8 cellular contexts compared by ENCODE assay signal in the genomic region with DNA sequence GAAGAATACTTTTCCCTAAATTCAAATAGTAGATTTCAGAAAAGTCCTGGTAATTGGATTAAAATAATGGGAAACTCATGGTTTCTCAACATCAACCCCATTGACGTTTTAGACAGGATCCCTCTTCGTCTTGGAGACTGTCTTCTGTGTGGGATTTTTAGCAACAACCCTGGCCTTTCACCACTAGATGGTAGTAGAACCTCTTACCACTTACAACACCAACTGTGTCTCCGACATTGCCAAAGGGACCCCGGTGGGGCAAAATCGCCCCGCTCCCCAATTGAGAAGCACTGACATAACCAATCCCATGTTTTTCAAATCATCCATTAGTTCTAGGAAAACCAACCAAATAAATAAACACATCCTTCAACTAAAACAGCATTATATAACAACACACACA. TPM values are rescaled to one million over a fixed set of nuclear protein-coding genes. Genes with fewer than 3 reads are reported as not detected.
A peak's percentile ranks its signal among the peaks of the same experiment; 100 is the strongest.
DNase-seq lines count a peak whose midpoint lies in the region; ATAC-seq, FAIRE-seq and TF ChIP-seq lines count a peak whose summit lies in the region.

No MANE protein-coding gene starts in this region.

- H3K27ac ChIP-seq in WERI-Rb-1 (no peak overlapping the region), keratinocyte (ENCODE audit: control insufficient read depth, insufficient read depth, low read length) (no peak overlapping the region)

- peak; percentile 14 for DNase-seq in NOMO-1 treated with DMSO at 0.1 percent for 48 hours (lab: John Stamatoyannopoulos, UW; ENCODE audit: unreplicated experiment)
- no peak for DNase-seq in NOMO-1 treated with dmso at 0.1 percent for 144 hours (lab: John Stamatoyannopoulos, UW; ENCODE audit: unreplicated experiment)
- DNase-seq in WERI-Rb-1 = no peak
- DNase-seq in keratinocyte (ENCODE audit: low read depth, low spot score) = no peak
- no peak for DNase-seq in SKM-1 treated with dmso at 0.1 percent for 144 hours (lab: John Stamatoyannopoulos, UW; ENCODE audit: unreplicated experiment)

- H3K4me1 ChIP-seq in keratinocyte (ENCODE audit: control insufficient read depth, extremely low read depth, insufficient read depth, low read length) = no peaks in the 10 kb centered on the region

- no peak for FAIRE-seq in keratinocyte (lab: Jason Lieb, UNC)

- no peaks in the 10 kb centered on the region for H3K9me1 ChIP-seq in keratinocyte (ENCODE audit: control insufficient read depth, extremely low read depth, insufficient read depth, low read length)

- H3K4me3 ChIP-seq in WERI-Rb-1 (ENCODE audit: low read depth, low read length) (no peak overlapping the region), keratinocyte (ENCODE audit: control insufficient read depth in 2 of 3, extremely low read depth in 1 of 3, insufficient read depth in 2 of 3, low read depth in 1 of 3, low read length in 3 of 3) (no peak overlapping the region)

- dilution Hi-C loops in keratinocyte (cut with MboI; ENCODE audit: extremely low pct_ligation_motif_present, low sequenced_read_pairs) = no loop called here

- ATAC-seq in HG03378 (IDR thresholded peaks at IDR 0.05; ENCODE audit: unreplicated experiment) (peak; percentile 63), GM21737 (IDR thresholded peaks at IDR 0.05; ENCODE audit: unreplicated experiment) (no peak), GM19395 (IDR thresholded peaks at IDR 0.05; ENCODE audit: unreplicated experiment) (no peak)

- peak; percentile 73 for TF ChIP-seq CTCF in WERI-Rb-1 (IDR thresholded peaks at IDR 0.05; ENCODE audit: low read depth, low read length)
- TF ChIP-seq CTCF in keratinocyte (optimal IDR thresholded peaks at IDR 0.05 in 1 of 3, IDR thresholded peaks at IDR 0.05 in 1 of 3, conservative IDR thresholded peaks at IDR 0.05 in 1 of 3; ENCODE audit: extremely low read depth in 1 of 3, insufficient read depth in 2 of 3, low read length in 3 of 3) = peak; percentile 49 to 69 (median 62)

- no peak overlapping the region for H3K9ac ChIP-seq in keratinocyte (ENCODE audit: control insufficient read depth, extremely low read depth, insufficient read depth, low read length)

- H2AFZ ChIP-seq in keratinocyte (ENCODE audit: control insufficient read depth, low read length) = no peak overlapping the region

- H3K4me2 ChIP-seq in keratinocyte (ENCODE audit: control insufficient read depth, extremely low read depth, insufficient read depth, low read depth, low read length) = no peak overlapping the region

- H3K27me3 ChIP-seq in WERI-Rb-1 (ENCODE audit: insufficient read depth, low read depth, severe bottlenecking) (peaks cover 18% of the 10 kb centered on the region), keratinocyte (ENCODE audit: control insufficient read depth, extremely low read depth, insufficient read depth, low read length) (no peaks in the 10 kb centered on the region)

- H3K9me3 ChIP-seq in WERI-Rb-1 (ENCODE audit: severe bottlenecking) = no peaks in the 10 kb centered on the region
- no peaks in the 10 kb centered on the region for H3K9me3 ChIP-seq in keratinocyte (ENCODE audit: control insufficient read depth, low read depth, low read length)

- H3K36me3 ChIP-seq in WERI-Rb-1 (no peaks in the 10 kb centered on the region), keratinocyte (ENCODE audit: control insufficient read depth in 2 of 2, extremely low read depth in 1 of 2, insufficient read depth in 2 of 2, low read length in 2 of 2) (no peaks in the 10 kb centered on the region)

- H4K20me1 ChIP-seq in keratinocyte (ENCODE audit: control insufficient read depth, extremely low read depth, insufficient read depth, low read length) = no peaks in the 10 kb centered on the region

- no peaks in the 10 kb centered on the region for H3K79me2 ChIP-seq in keratinocyte (ENCODE audit: control insufficient read depth, insufficient read depth, low read length)

RNA-seq across cellular contexts. Expression of a gene that starts 16.9 kb away (rescaled TPM):
- 2.9 to 4.9 TPM (median 4.0 TPM) in 3 replicates for polyA plus RNA-seq in keratinocyte
- polyA plus RNA-seq in keratinocyte (2011; ENCODE audit: low read depth) = 0.62 TPM
- polyA plus RNA-seq in keratinocyte (2011; cell fraction: cytosol; rRNA removed) = 1.9 and 2.9 TPM in 2 replicates
- 5.5 and 7.4 TPM in 2 replicates for polyA plus RNA-seq in keratinocyte (2011; cell fraction: nucleus; rRNA removed)
- 1.1 and 3.5 TPM in 2 replicates for polyA plus RNA-seq in keratinocyte (2012; ENCODE audit: low replicate concordance)
- 3.6 to 7.5 TPM (median 6.1 TPM) in 3 replicates for polyA minus RNA-seq in keratinocyte
- 2.9 TPM for polyA minus RNA-seq in keratinocyte (2011; cell fraction: cytosol; rRNA and poly(A)+ RNA removed)
- polyA minus RNA-seq in keratinocyte (2011; cell fraction: nucleus; rRNA and poly(A)+ RNA removed) = 6.9 and 9.7 TPM in 2 replicates

RNA-seq across cellular contexts. Expression of a gene that starts 52.3 kb away (rescaled TPM):
- polyA plus RNA-seq in keratinocyte = not detected in 3 replicates
- not detected for polyA plus RNA-seq in keratinocyte (2011; ENCODE audit: low read depth)
- not detected in 2 replicates for polyA plus RNA-seq in keratinocyte (2011; cell fraction: cytosol; rRNA removed)
- not detected in 2 replicates for polyA plus RNA-seq in keratinocyte (2011; cell fraction: nucleus; rRNA removed)
- not detected in 2 replicates for polyA plus RNA-seq in keratinocyte (2012; ENCODE audit: low replicate concordance)
- not detected in 3 replicates for polyA minus RNA-seq in keratinocyte
- not detected for polyA minus RNA-seq in keratinocyte (2011; cell fraction: cytosol; rRNA and poly(A)+ RNA removed)
- not detected in 2 replicates for polyA minus RNA-seq in keratinocyte (2011; cell fraction: nucleus; rRNA and poly(A)+ RNA removed)
